Comparison of ENCODE assay signal across 8 cellular contexts in the genomic region with DNA sequence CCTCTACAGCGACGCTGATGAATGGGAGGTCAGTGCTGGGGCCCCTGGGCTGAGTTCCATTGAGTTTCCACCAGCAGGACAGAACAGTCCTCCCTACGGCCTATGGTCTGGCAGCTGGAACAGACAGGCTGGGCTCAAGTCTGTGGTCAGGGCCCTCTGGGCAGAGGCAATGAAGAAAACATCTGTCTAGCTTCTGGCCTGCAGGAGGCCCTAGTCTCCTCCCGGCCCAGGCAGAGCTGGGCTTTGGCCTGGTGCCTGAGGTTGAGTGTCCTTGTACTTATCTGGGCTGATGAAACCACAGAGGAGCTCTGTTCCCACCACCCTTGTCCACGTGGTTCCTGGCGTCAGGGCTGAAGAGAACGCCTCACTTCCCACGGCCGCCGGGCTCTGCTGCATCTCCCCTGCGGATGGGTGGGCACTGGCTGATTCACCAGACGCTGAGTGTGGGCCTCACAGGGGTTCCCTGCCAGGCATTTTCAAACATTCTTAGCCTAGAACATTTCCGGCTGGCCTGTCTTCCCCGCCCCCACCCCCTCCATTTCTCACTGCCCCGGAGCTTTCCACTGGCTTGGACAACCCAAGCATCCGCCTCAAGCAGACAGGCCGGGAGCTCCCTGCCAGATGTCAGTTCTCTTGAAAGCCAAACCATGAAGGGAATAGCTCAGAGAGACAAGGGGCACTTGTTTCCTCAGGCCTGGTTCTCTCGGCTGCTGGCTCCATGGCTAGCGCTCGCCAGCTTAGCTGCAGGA. TPM values are rescaled to one million over a fixed set of nuclear protein-coding genes. Genes with fewer than 3 reads are reported as not detected.
A peak's percentile ranks its signal among the peaks of the same experiment; 100 is the strongest.
DNase-seq lines count a peak whose midpoint lies in the region; ATAC-seq and TF ChIP-seq lines count a peak whose summit lies in the region.

No MANE protein-coding gene starts in this region.

- peaks cover 73% of the 10 kb centered on the region for H3K4me1 Mint-ChIP-seq in activated T-cell treated with anti-CD3 and anti-CD28 coated beads, Interleukin-2, amount 50 U/mL, for 72 hours (ENCODE audit: low read depth)

- no peaks in the 10 kb centered on the region for H3K27me3 ChIP-seq in breast epithelium

- peak overlapping the region in 2 of 3 donors; percentile 24 to 48 for H3K4me3 ChIP-seq in breast epithelium

- POLR2A ChIA-PET in HEK293T (lab: Yijun Ruan, JAX), result interaction anchor here (0.8 to 1.5 kb wide), 5 partner anchors 10 to 161 kb away, joined by 3 to 4 read pairs (median 3); partner anchors contain the start of gene RPP25

- TF ChIP-seq CTCF in breast epithelium (IDR thresholded peaks at IDR 0.05), result peak in 2 of 3 donors; percentile 28 to 58

- intact Hi-C loops in breast epithelium (cut with DNase I; ENCODE audit: low total_unique reads), result no loop called here

- no peak for DNase-seq in activated T-cell treated with anti-CD3 and anti-CD28 coated beads, Interleukin-2, amount 50 U/mL, for 72 hours
- DNase-seq in activated T-cell treated with anti-CD3 and anti-CD28 coated beads, Interleukin-2, amount 50 U/mL, for 1 hour, result no peak
- DNase-seq in NCI-H2196 treated with DMSO at 0.1 percent for 48 hours (lab: John Stamatoyannopoulos, UW; ENCODE audit: unreplicated experiment), result peak; percentile 65
- peak; percentile 77 to 92 for DNase-seq in breast epithelium (ENCODE audit: low spot score in 2 of 2)
- peak; percentile 79 for DNase-seq in kidney tubule cell (ENCODE audit: low spot score)
- DNase-seq in stimulated activated CD8-positive, alpha-beta memory T cell treated with anti-CD3 and anti-CD28 coated beads, Interleukin-4, amount 100 ng/mL, for 48 hours, result peak; percentile 38
- DNase-seq in HEK293T (ENCODE audit: extremely low spot score), result no peak

- ATAC-seq in activated T-cell treated with anti-CD3 and anti-CD28 coated beads, Interleukin-2, amount 50 U/mL, for 72 hours (replicated peaks in 1 of 2), result no peak
- peak; percentile 28 for ATAC-seq in HG02759 (IDR thresholded peaks at IDR 0.05; ENCODE audit: unreplicated experiment)

- peak overlapping the region; percentile 86 to 92 for H3K27ac ChIP-seq in breast epithelium

- H3K27me3 Mint-ChIP-seq in activated T-cell treated with anti-CD3 and anti-CD28 coated beads, Interleukin-2, amount 50 U/mL, for 72 hours (ENCODE audit: low read depth), result no peaks in the 10 kb centered on the region

- no peaks in the 10 kb centered on the region for H3K9me3 Mint-ChIP-seq in activated T-cell treated with anti-CD3 and anti-CD28 coated beads, Interleukin-2, amount 50 U/mL, for 72 hours

- CTCF ChIA-PET in HEK293T (lab: Yijun Ruan, JAX), result interaction anchor here (0.7 to 1.6 kb wide), 6 partner anchors 14 to 161 kb away, joined by 3 to 16 read pairs (median 4); no protein-coding TSS in a partner anchor

- no peaks in the 10 kb centered on the region for H3K9me3 ChIP-seq in breast epithelium

- H3K36me3 Mint-ChIP-seq in activated T-cell treated with anti-CD3 and anti-CD28 coated beads, Interleukin-2, amount 50 U/mL, for 72 hours (ENCODE audit: insufficient read depth in 2 of 2), result peaks cover 3 to 10% of the 10 kb centered on the region in 2 donors

- peaks cover 13 to 31% of the 10 kb centered on the region in 2 donors for H3K4me1 ChIP-seq in breast epithelium

- no peak for TF ChIP-seq POLR2A in breast epithelium (IDR thresholded peaks at IDR 0.05)

- no peak overlapping the region for H3K27ac Mint-ChIP-seq in activated T-cell treated with anti-CD3 and anti-CD28 coated beads, Interleukin-2, amount 50 U/mL, for 72 hours

- no peaks in the 10 kb centered on the region for H3K36me3 ChIP-seq in breast epithelium

- H3K4me3 Mint-ChIP-seq in activated T-cell treated with anti-CD3 and anti-CD28 coated beads, Interleukin-2, amount 50 U/mL, for 72 hours, result peak overlapping the region; percentile 6 to 20

TF ChIP-seq in HEK293T, 16 proteins besides CTCF, POLR2A, EP300 and RAD21:
- no peak for TF ChIP-seq HDGF (IDR thresholded peaks at IDR 0.05; ENCODE audit: borderline replicate concordance)
- no peak for TF ChIP-seq SP1 (IDR thresholded peaks at IDR 0.05)

RNA-seq across cellular contexts. Expression of gene PPCDC, which starts 20.3 kb away (rescaled TPM):
- total RNA-seq in activated T-cell treated with anti-CD3 and anti-CD28 coated beads, Interleukin-2, amount 50 U/mL, for 72 hours, result 10 to 100 TPM; 29.6 to 29.7 TPM
- total RNA-seq in breast epithelium, result 10 to 100 TPM; 17.3 to 19.0 (median 18.9) TPM

RNA-seq across cellular contexts. Expression of gene SCAMP5, which starts 48.3 kb away (rescaled TPM):
- total RNA-seq in activated T-cell treated with anti-CD3 and anti-CD28 coated beads, Interleukin-2, amount 50 U/mL, for 72 hours, result 1 to 10 TPM in 1 of 2 donors, under 1 TPM in 1; 0.31 to 1.2 TPM
- total RNA-seq in breast epithelium, result 1 to 10 TPM; 2.2 to 7.5 (median 4.5) TPM

Comparison
In these comparisons a context has a peak if more than half of its experiments do, and no peak if none do; other contexts are left out.
1. DNase-seq: peak in NCI-H2196 treated with DMSO at 0.1 percent for 48 hours (single experiment), breast epithelium (2 of 2), kidney tubule cell (single experiment) and stimulated activated CD8-positive, alpha-beta memory T cell treated with anti-CD3 and anti-CD28 coated beads, Interleukin-4, amount 100 ng/mL, for 48 hours (single experiment); none in activated T-cell treated with anti-CD3 and anti-CD28 coated beads, Interleukin-2, amount 50 U/mL, for 72 hours (0 of 2), activated T-cell treated with anti-CD3 and anti-CD28 coated beads, Interleukin-2, amount 50 U/mL, for 1 hour (single experiment) and HEK293T (single experiment).